In the genomic region with DNA sequence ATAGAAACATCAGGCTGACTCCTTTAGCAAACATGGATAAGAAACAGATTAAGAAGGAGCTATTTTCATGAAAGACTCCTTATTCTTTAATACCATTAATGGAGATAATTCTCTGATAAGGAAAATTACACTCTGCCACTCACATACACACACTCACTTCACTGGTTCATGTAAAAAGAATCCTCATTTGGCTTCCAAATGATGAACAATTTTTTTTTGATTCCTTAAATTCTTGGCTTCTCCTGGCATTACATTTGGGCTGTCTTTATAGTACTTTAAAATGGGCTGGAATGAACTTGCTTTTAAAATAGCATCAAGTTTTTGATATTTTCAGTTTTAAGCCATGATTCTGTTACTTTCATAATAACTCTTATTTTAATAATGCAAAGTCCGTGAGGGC, we compare ENCODE assay signal across 30 cellular contexts.
DNase-seq lines count a peak whose midpoint lies in the region; ATAC-seq and TF ChIP-seq lines count a peak whose summit lies in the region.
"Had no signal": no experiment of that assay in that cellular context is flagged by ENCODE, and none has a peak within 500 bp of the region (broad histone marks: within the 10 kb centered on the region; RNA-seq: fewer than 3 reads in every experiment).

No MANE protein-coding gene starts in this region.

- DNase-seq in cardiac muscle cell (ENCODE audit: low read depth in 1 of 2, low spot score in 1 of 2) (no peak), cardiac septum (ENCODE audit: low spot score) (no peak), fibroblast of peridontal ligament (ENCODE audit: extremely low read depth) (peak; percentile 61), thoracic aorta (ENCODE audit: low spot score) (no peak), mucosa of gallbladder (ENCODE audit: low spot score) (no peak)
- no peak for DNase-seq in stimulated activated CD4-positive, alpha-beta T cell treated with anti-CD3 and anti-CD28 coated beads, Interleukin-1b, Interleukin-23, amount 100 ng/mL, for 48 hours
- DNase-seq: 8988T; activated CD4-positive, alpha-beta T cell treated with anti-CD3 and anti-CD28 coated beads for 4 hours; amygdala; CD4-positive, alpha-beta T cell; colonic mucosa; DMS 273 treated with DMSO at 0.1 percent for 48 hours; effector memory CD4-positive, alpha-beta T cell; EL; foreskin keratinocyte; heart right ventricle; MM.1S; NCI-H1417; NCI-H2081 treated with DMSO at 0.1 percent for 48 hours; NCI-H2227 treated with DMSO at 0.1 percent for 48 hours; NCI-H526 treated with DMSO at 0.1 percent for 48 hours; SHP77 treated with DMSO at 0.1 percent for 48 hours; stimulated activated CD4-positive, alpha-beta T cell treated with anti-CD3 and anti-CD28 coated beads, Interleukin-2, amount 100 ng/mL, for 24 hours; stimulated activated naive CD8-positive, alpha-beta T cell treated with anti-CD3 and anti-CD28 coated beads, Interleukin-15, Interleukin-2, amounts not matched to agents 100 U/mL and 50 U/mL, for 24 hours had no signal

- no peak overlapping the region for H3K4me3 ChIP-seq in cardiac muscle cell
- H3K4me3 ChIP-seq in thoracic aorta = peak overlapping the region; percentile 39
- H3K4me3 ChIP-seq: colonic mucosa, heart right ventricle had no signal

- intact Hi-C loops in cardiac septum (cut with DNase I) = no loop called here

- peaks cover 23% of the 10 kb centered on the region for H3K36me3 ChIP-seq in cardiac muscle cell
- no peaks in the 10 kb centered on the region for H3K36me3 ChIP-seq in thoracic aorta
- H3K36me3 ChIP-seq: colonic mucosa had no signal

- peaks cover 37% of the 10 kb centered on the region for H3K4me1 ChIP-seq in cardiac muscle cell (ENCODE audit: low read depth)
- peaks cover 3 to 27% of the 10 kb centered on the region in 2 donors for H3K4me1 ChIP-seq in thoracic aorta (ENCODE audit: control insufficient read depth in 1 of 2, low read depth in 2 of 2)
- H3K4me1 ChIP-seq: colonic mucosa, foreskin keratinocyte had no signal

- H3K9me3 ChIP-seq in cardiac muscle cell (ENCODE audit: low read depth) (no peaks in the 10 kb centered on the region), thoracic aorta (no peaks in the 10 kb centered on the region)
- H3K9me3 ChIP-seq: colonic mucosa, heart right ventricle had no signal

- no peaks in the 10 kb centered on the region for H3K27me3 ChIP-seq in cardiac muscle cell
- H3K27me3 ChIP-seq in thoracic aorta (replicated peaks; ENCODE audit: insufficient read depth) = no peaks in the 10 kb centered on the region
- H3K27me3 ChIP-seq: colonic mucosa, foreskin keratinocyte, heart right ventricle had no signal

- ATAC-seq in SK-N-SH treated with all-trans-retinoic acid at 6 μM for 48 hours = no peak
- ATAC-seq in thoracic aorta (ENCODE audit: insufficient number of reproducible peaks, low FRiP score, low read depth) = no peak
- ATAC-seq in GM19395 (IDR thresholded peaks at IDR 0.05; ENCODE audit: unreplicated experiment) = no peak
- ATAC-seq: activated T-helper 17 cell treated with anti-CD3 and anti-CD28 coated beads, Interleukin-2, amount 50 U/mL, for 72 hours; foreskin keratinocyte; natural killer cell treated with Interleukin-12 subunit alpha and Interleukin-12 subunit beta and Interleukin-15 and Interleukin-18, amount 100 ng/mL, for 72 hours; Panc1; stimulated activated naive CD8-positive, alpha-beta T cell treated with anti-CD3 and anti-CD28 coated beads, Interleukin-15, Interleukin-2, amounts not matched to agents 100 U/mL and 50 U/mL, for 24 hours had no signal

- no peak for TF ChIP-seq CTCF in cardiac muscle cell (IDR thresholded peaks at IDR 0.05; ENCODE audit: low read depth, low read length)
- no peak for TF ChIP-seq CTCF in thoracic aorta (IDR thresholded peaks at IDR 0.05)

- H3K27ac ChIP-seq in cardiac muscle cell (peak overlapping the region; percentile 79), thoracic aorta (no peak overlapping the region)
- H3K27ac ChIP-seq: colonic mucosa, foreskin keratinocyte, KMS-11 had no signal

TF ChIP-seq in SK-N-SH treated with all-trans-retinoic acid at 6 μM for 48 hours, 23 proteins besides CTCF, POLR2A, EP300 and RAD21:
- no peak for TF ChIP-seq ESRRG (CRISPR knock-in tag; IDR thresholded peaks at IDR 0.05)
- TF ChIP-seq OSR1 (CRISPR knock-in tag; IDR thresholded peaks at IDR 0.05) = no peak
- TF ChIP-seq ZFP3 (CRISPR knock-in tag; IDR thresholded peaks at IDR 0.05) = no peak
- no peak for TF ChIP-seq SNAI2 (CRISPR knock-in tag; IDR thresholded peaks at IDR 0.05)
- TF ChIP-seq ZNF565 (CRISPR knock-in tag; conservative IDR thresholded peaks at IDR 0.05; ENCODE audit: low read depth) = no peak
- TF ChIP-seq ZFP30 (CRISPR knock-in tag; IDR thresholded peaks at IDR 0.05) = no peak
- peak; percentile 59 for TF ChIP-seq ISL1 (CRISPR knock-in tag; IDR thresholded peaks at IDR 0.05)
